Comparison of ENCODE assay signal across 27 cellular contexts in genomic region chr10:36624551-36625100, GRCh38.
DNase-seq lines count a peak whose midpoint lies in the region; ATAC-seq, FAIRE-seq and TF ChIP-seq lines count a peak whose summit lies in the region.
"Had no signal": no experiment of that assay in that cellular context is flagged by ENCODE, and none has a peak within 500 bp of the region (broad histone marks: within the 10 kb centered on the region; RNA-seq: fewer than 3 reads in every experiment).

No MANE protein-coding gene starts in this region.

- POLR2A ChIA-PET in Caco-2 (lab: Charles Lee): no interaction called here

- no peak overlapping the region for H3K4me3 ChIP-seq in bronchial epithelial cell (ENCODE audit: low read depth, low read length)
- H3K4me3 ChIP-seq in Caco-2 (ENCODE audit: low read depth, low read length): no peak overlapping the region
- no peak overlapping the region for H3K4me3 ChIP-seq in heart right ventricle
- H3K4me3 ChIP-seq: BLaER1 treated with 17β-estradiol and CSF1 and Interleukin-3, amounts not matched to agents 10 nM and 100 nM; SJSA1 had no signal

- no peak for FAIRE-seq in bronchial epithelial cell (lab: Jason Lieb, UNC)
- FAIRE-seq: GM12892, GM19239, H1 had no signal

- no peak overlapping the region for H3K27ac ChIP-seq in heart right ventricle
- H3K27ac ChIP-seq: BLaER1 treated with 17β-estradiol and CSF1 and Interleukin-3, amounts not matched to agents 10 nM and 100 nM; HL-60; SJSA1 had no signal

- TF ChIP-seq CTCF in bronchial epithelial cell (IDR thresholded peaks at IDR 0.05; ENCODE audit: insufficient read depth, low read length, severe bottlenecking): no peak
- no peak for TF ChIP-seq CTCF in Caco-2 (IDR thresholded peaks at IDR 0.05; ENCODE audit: insufficient read depth in 1 of 2, low read depth in 1 of 2, low read length in 1 of 2, severe bottlenecking in 1 of 2, unreplicated experiment in 1 of 2)
- no peak for TF ChIP-seq CTCF in heart right ventricle (IDR thresholded peaks at IDR 0.05)

- intact Hi-C loops in Caco-2 (cut with micrococcal nuclease; ENCODE audit: unreplicated experiment) (no loop called here), heart right ventricle (cut with DNase I) (no loop called here)

- H3K36me3 ChIP-seq in bronchial epithelial cell (ENCODE audit: control insufficient read depth, insufficient read depth, low read length): no peaks in the 10 kb centered on the region
- no peaks in the 10 kb centered on the region for H3K36me3 ChIP-seq in Caco-2 (ENCODE audit: control insufficient read depth, insufficient read depth, low read length)
- H3K36me3 ChIP-seq in heart right ventricle: no peaks in the 10 kb centered on the region
- H3K36me3 ChIP-seq: BLaER1 treated with 17β-estradiol and CSF1 and Interleukin-3, amounts not matched to agents 10 nM and 100 nM; SJSA1 had no signal

- H3K9me3 Mint-ChIP-seq in Caco-2 (ENCODE audit: unreplicated experiment): no peaks in the 10 kb centered on the region

- H3K4me1 ChIP-seq in Caco-2: no peaks in the 10 kb centered on the region
- H3K4me1 ChIP-seq in heart right ventricle: no peaks in the 10 kb centered on the region
- H3K4me1 ChIP-seq: BLaER1 treated with 17β-estradiol and CSF1 and Interleukin-3, amounts not matched to agents 10 nM and 100 nM; SJSA1 had no signal

- no peak for TF ChIP-seq POLR2A in GM18505 (IDR thresholded peaks at IDR 0.05; ENCODE audit: borderline replicate concordance, extremely low read depth, insufficient read depth, insufficient read length)

- no peaks in the 10 kb centered on the region for H3K27me3 ChIP-seq in bronchial epithelial cell (ENCODE audit: control insufficient read depth, insufficient read depth, low read length)
- H3K27me3 ChIP-seq in Caco-2 (replicated peaks; ENCODE audit: control insufficient read depth, insufficient read depth, low read length): no peaks in the 10 kb centered on the region
- no peaks in the 10 kb centered on the region for H3K27me3 ChIP-seq in heart right ventricle
- H3K27me3 ChIP-seq: BLaER1 treated with 17β-estradiol and CSF1 and Interleukin-3, amounts not matched to agents 10 nM and 100 nM; SJSA1 had no signal

- no peaks in the 10 kb centered on the region for H3K9me3 ChIP-seq in Caco-2
- peaks cover 0 to 8% (median 0%) of the 10 kb centered on the region in 11 donors for H3K9me3 ChIP-seq in heart right ventricle
- H3K9me3 ChIP-seq: SJSA1 had no signal

- no peaks in the 10 kb centered on the region for H3K36me3 Mint-ChIP-seq in Caco-2 (ENCODE audit: insufficient read depth, unreplicated experiment)
- H3K36me3 Mint-ChIP-seq: CD4-positive, alpha-beta memory T cell; IgD-negative memory B cell had no signal

- no TSS peak for BruUV-seq in Caco-2 (replicated peaks; lab: Mats Ljungman, UMichigan)

- no peaks in the 10 kb centered on the region for H3K4me1 Mint-ChIP-seq in Caco-2 (ENCODE audit: low read depth, unreplicated experiment)
- H3K4me1 Mint-ChIP-seq: CD4-positive, alpha-beta memory T cell; IgD-negative memory B cell had no signal

- H3K27me3 Mint-ChIP-seq in Caco-2 (ENCODE audit: insufficient read depth, unreplicated experiment): peaks cover 3% of the 10 kb centered on the region
- H3K27me3 Mint-ChIP-seq: CD4-positive, alpha-beta memory T cell; IgD-negative memory B cell had no signal

- no peak overlapping the region for H3K27ac Mint-ChIP-seq in Caco-2 (ENCODE audit: unreplicated experiment)
- H3K27ac Mint-ChIP-seq: CD4-positive, alpha-beta memory T cell; IgD-negative memory B cell had no signal

- CTCF ChIA-PET in Caco-2 (lab: Charles Lee): no interaction called here

- peak; percentile 63 for DNase-seq in Caki2 (ENCODE audit: low read depth)
- peak; percentile 10 for DNase-seq in bronchial epithelial cell (ENCODE audit: low read depth)
- peak; percentile 73 for DNase-seq in kidney glomerular epithelial cell (lab: John Stamatoyannopoulos, UW)
- peak; percentile 83 for DNase-seq in renal cortical epithelial cell (ENCODE audit: low read depth)
- DNase-seq in Caco-2: no peak
- no peak for DNase-seq in heart right ventricle
- DNase-seq: 8988T; Calu3; CD4-positive, alpha-beta memory T cell; DMS79 treated with DMSO at 0.1 percent for 48 hours; GF-D8; HCEC 1CT; NCI-H1048; NCI-H1417; NCI-H1694; NCI-H2029 treated with DMSO at 0.1 percent for 48 hours; NCI-H526 treated with DMSO at 0.1 percent for 48 hours; Right ventricle myocardium superior; RPMI8226 had no signal

- in situ Hi-C loops in Caki2 (cut with HindIII; ENCODE audit: low pct_unique_long_range_greater_than_20kb, low sequenced_read_pairs): no loop called here

- WGBS in heart right ventricle, 2 donors: 98% methylated on average over 3 of the region's 3 CpGs

- ATAC-seq in GM18505 (IDR thresholded peaks at IDR 0.05; ENCODE audit: unreplicated experiment) (no peak), heart right ventricle (no peak)

- no peak overlapping the region for H3K4me3 Mint-ChIP-seq in Caco-2 (ENCODE audit: unreplicated experiment)
- H3K4me3 Mint-ChIP-seq: CD4-positive, alpha-beta memory T cell; IgD-negative memory B cell had no signal

Comparison
In these comparisons a context has a peak if more than half of its experiments do, and no peak if none do; other contexts are left out.
1. DNase-seq: peak in Caki2 (single experiment), bronchial epithelial cell (single experiment), kidney glomerular epithelial cell (single experiment) and renal cortical epithelial cell (single experiment); none in Caco-2 (0 of 2) and heart right ventricle (0 of 2).